8 cellular contexts compared by ENCODE assay signal in the genomic region with DNA sequence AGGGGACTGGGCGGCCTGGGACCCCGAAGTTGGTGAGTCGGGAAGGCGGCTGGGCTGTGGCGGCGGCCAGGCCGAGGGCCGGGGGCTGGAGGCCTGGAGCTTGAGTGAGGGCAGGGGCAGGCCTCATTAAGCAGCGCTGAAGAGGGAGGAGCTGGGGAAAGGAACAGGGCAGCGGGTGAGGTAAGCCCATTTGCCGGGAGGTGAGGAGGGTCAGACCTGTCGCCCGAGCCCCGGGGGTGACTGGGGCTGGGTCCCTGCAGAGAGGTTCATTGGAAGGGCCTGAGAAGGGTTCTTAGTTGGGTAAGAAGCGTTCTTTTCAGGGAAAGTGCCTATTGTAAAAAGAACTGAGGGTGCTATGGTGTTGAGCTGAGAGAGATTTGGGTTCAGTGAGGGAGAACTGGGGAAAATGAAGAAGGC. TPM values are rescaled to one million over a fixed set of nuclear protein-coding genes. Genes with fewer than 3 reads are reported as not detected.
DNase-seq lines count a peak whose midpoint lies in the region; ATAC-seq and TF ChIP-seq lines count a peak whose summit lies in the region.

No MANE protein-coding gene starts in this region.

- H2AFZ ChIP-seq in neuron (ENCODE audit: low read depth, low read length), result no peak overlapping the region

- H3K27me3 Mint-ChIP-seq in WTC11 (ENCODE audit: low read depth), result no peaks in the 10 kb centered on the region

- no peaks in the 10 kb centered on the region for H3K9me3 ChIP-seq in neuron (ENCODE audit: low read length)

- H3K36me3 Mint-ChIP-seq in WTC11, result peaks cover 36% of the 10 kb centered on the region

- H3K4me3 ChIP-seq in fibroblast of mammary gland (ENCODE audit: control insufficient read depth, low read depth, low read length) (peak overlapping the region; percentile 93), neuron (ENCODE audit: low read length) (peak overlapping the region; percentile 81)

- no peaks in the 10 kb centered on the region; the same call in 1 of the 2 replicates for H3K4me1 Mint-ChIP-seq in WTC11

- no peaks in the 10 kb centered on the region for H3K9me3 Mint-ChIP-seq in WTC11

- in situ Hi-C loops in KBM-7 (cut with MboI; ENCODE audit: low pct_unique_long_range_greater_than_20kb, low sequenced_read_pairs), result no loop called here

- no peak overlapping the region for H3K27ac Mint-ChIP-seq in WTC11

- POLR2A ChIA-PET in WTC11 (lab: Charles Lee), result interaction anchor here (0.6 to 2.1 kb wide), 24 partner anchors 9 to 1481 kb away, joined by 3 to 22 read pairs (median 5); partner anchors contain the start of genes CD63, DNAJC14, ERBB3 and IKZF4

- H3K4me3 Mint-ChIP-seq in WTC11, result no peak overlapping the region

- peak; percentile 20 for ATAC-seq in GM21528 (IDR thresholded peaks at IDR 0.05; ENCODE audit: low FRiP score, unreplicated experiment)
- peak; percentile 8 for ATAC-seq in WTC11

- CTCF ChIA-PET in WTC11 (lab: Charles Lee), result interaction anchor here (0.7 to 2.5 kb wide), 33 partner anchors 11 to 663 kb away, joined by 3 to 32 read pairs (median 5); partner anchors contain the start of genes CD63, DNAJC14, ERBB3 and IKZF4

- TF ChIP-seq CTCF in WTC11 (IDR thresholded peaks at IDR 0.05) (no peak), fibroblast of mammary gland (conservative IDR thresholded peaks at IDR 0.05; ENCODE audit: control insufficient read depth, insufficient read depth, low read depth, low read length) (no peak)

- DNase-seq in EH (ENCODE audit: low read depth) (peak; percentile 60), KBM-7 (peak; percentile 33), WTC11 (ENCODE audit: low spot score) (peak; percentile 54), fibroblast of mammary gland (ENCODE audit: low read depth) (peak; percentile 49), globus pallidus (ENCODE audit: low spot score) (no peak), NK-92 (lab: John Stamatoyannopoulos, UW; ENCODE audit: unreplicated experiment) (no peak)

- peaks cover 37% of the 10 kb centered on the region for H3K36me3 ChIP-seq in neuron (ENCODE audit: insufficient read depth, low read length)

- H3K4me1 ChIP-seq in neuron (ENCODE audit: insufficient read depth, low read length), result peaks cover 21% of the 10 kb centered on the region

- no peaks in the 10 kb centered on the region for H3K27me3 ChIP-seq in neuron (ENCODE audit: insufficient read depth, low read length)

TF ChIP-seq in WTC11, 78 proteins besides CTCF, POLR2A, EP300 and RAD21 (continues in another document):
- TF ChIP-seq IRF2 (CRISPR knock-in tag; IDR thresholded peaks at IDR 0.05; ENCODE audit: borderline replicate concordance, low read depth) (no peak), ZNF671 (CRISPR knock-in tag; IDR thresholded peaks at IDR 0.05) (no peak), SP1 (CRISPR knock-in tag; conservative IDR thresholded peaks at IDR 0.05) (no peak), PRDM15 (CRISPR knock-in tag; IDR thresholded peaks at IDR 0.05) (no peak), ATF1 (CRISPR knock-in tag; IDR thresholded peaks at IDR 0.05) (no peak), FOXK1 (CRISPR knock-in tag; IDR thresholded peaks at IDR 0.05) (no peak), ZBTB21 (CRISPR knock-in tag; IDR thresholded peaks at IDR 0.05; ENCODE audit: borderline replicate concordance) (no peak), SMAD4 (CRISPR knock-in tag; IDR thresholded peaks at IDR 0.05) (no peak), PREB (CRISPR knock-in tag; IDR thresholded peaks at IDR 0.05; ENCODE audit: borderline replicate concordance) (no peak), CBFB (CRISPR knock-in tag; IDR thresholded peaks at IDR 0.05; ENCODE audit: low read depth) (no peak), IRF1 (CRISPR knock-in tag; IDR thresholded peaks at IDR 0.05) (no peak), PRRX2 (CRISPR knock-in tag; IDR thresholded peaks at IDR 0.05) (no peak), ZNF416 (CRISPR knock-in tag; IDR thresholded peaks at IDR 0.05) (no peak), NR1H2 (CRISPR knock-in tag; IDR thresholded peaks at IDR 0.05) (no peak)
- TF ChIP-seq, protein P1, sequence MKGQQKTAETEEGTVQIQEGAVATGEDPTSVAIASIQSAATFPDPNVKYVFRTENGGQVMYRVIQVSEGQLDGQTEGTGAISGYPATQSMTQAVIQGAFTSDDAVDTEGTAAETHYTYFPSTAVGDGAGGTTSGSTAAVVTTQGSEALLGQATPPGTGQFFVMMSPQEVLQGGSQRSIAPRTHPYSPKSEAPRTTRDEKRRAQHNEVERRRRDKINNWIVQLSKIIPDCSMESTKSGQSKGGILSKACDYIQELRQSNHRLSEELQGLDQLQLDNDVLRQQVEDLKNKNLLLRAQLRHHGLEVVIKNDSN (CRISPR knock-in tag; IDR thresholded peaks at IDR 0.05), result 0 out of 2 replicates have a peak, but pooled peaks have one; percentile 4
- TF ChIP-seq, protein P2, sequence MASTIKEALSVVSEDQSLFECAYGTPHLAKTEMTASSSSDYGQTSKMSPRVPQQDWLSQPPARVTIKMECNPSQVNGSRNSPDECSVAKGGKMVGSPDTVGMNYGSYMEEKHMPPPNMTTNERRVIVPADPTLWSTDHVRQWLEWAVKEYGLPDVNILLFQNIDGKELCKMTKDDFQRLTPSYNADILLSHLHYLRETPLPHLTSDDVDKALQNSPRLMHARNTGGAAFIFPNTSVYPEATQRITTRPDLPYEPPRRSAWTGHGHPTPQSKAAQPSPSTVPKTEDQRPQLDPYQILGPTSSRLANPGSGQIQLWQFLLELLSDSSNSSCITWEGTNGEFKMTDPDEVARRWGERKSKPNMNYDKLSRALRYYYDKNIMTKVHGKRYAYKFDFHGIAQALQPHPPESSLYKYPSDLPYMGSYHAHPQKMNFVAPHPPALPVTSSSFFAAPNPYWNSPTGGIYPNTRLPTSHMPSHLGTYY (CRISPR knock-in tag; IDR thresholded peaks at IDR 0.05), result no peak
- TF ChIP-seq, protein P3, sequence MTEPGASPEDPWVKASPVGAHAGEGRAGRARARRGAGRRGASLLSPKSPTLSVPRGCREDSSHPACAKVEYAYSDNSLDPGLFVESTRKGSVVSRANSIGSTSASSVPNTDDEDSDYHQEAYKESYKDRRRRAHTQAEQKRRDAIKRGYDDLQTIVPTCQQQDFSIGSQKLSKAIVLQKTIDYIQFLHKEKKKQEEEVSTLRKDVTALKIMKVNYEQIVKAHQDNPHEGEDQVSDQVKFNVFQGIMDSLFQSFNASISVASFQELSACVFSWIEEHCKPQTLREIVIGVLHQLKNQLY (CRISPR knock-in tag; IDR thresholded peaks at IDR 0.05), result no peak
- TF ChIP-seq, protein P4, sequence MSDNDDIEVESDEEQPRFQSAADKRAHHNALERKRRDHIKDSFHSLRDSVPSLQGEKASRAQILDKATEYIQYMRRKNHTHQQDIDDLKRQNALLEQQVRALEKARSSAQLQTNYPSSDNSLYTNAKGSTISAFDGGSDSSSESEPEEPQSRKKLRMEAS (CRISPR knock-in tag; IDR thresholded peaks at IDR 0.05), result peak; percentile 46; the same call in 1 of the 2 replicates

RNA-seq across cellular contexts. Expression of gene RAB5B, which starts 0.4 kb away (rescaled TPM):
- total RNA-seq in WTC11 (2021), result 55.0 to 65.8 TPM (median 64.3 TPM) in 3 replicates

RNA-seq across cellular contexts. Expression of gene CDK2, which starts 7.7 kb away (rescaled TPM):
- 37.6 to 44.1 TPM (median 43.1 TPM) in 3 replicates for total RNA-seq in WTC11 (2021)

RNA-seq across cellular contexts. Expression of gene PMEL, which starts 8.5 kb away (rescaled TPM):
- 72.2 to 86.5 TPM (median 79.3 TPM) in 3 replicates for total RNA-seq in WTC11 (2021)

RNA-seq across cellular contexts. Expression of gene SUOX, which starts 22.8 kb away (rescaled TPM):
- 20.3 to 23.2 TPM (median 23.2 TPM) in 3 replicates for total RNA-seq in WTC11 (2021)

RNA-seq across cellular contexts. Expression of gene DGKA, which starts 43.4 kb away (rescaled TPM):
- total RNA-seq in WTC11 (2021), result 19.8 to 25.5 TPM (median 23.6 TPM) in 3 replicates

Comparison
In these comparisons a context has a peak if more than half of its experiments do, and no peak if none do; other contexts are left out.
1. DNase-seq: peak in EH (single experiment), KBM-7 (single experiment), WTC11 (single experiment) and fibroblast of mammary gland (single experiment); none in globus pallidus (single experiment) and NK-92 (single experiment).